Comparison of ENCODE assay signal across 8 cellular contexts in genomic region chr5:124902097-124902821, GRCh38.
DNase-seq lines count a peak whose midpoint lies in the region; ATAC-seq and TF ChIP-seq lines count a peak whose summit lies in the region.

No MANE protein-coding gene starts in this region.

- H3K36me3 ChIP-seq in right atrium auricular region (no peaks in the 10 kb centered on the region), uterus (no peaks in the 10 kb centered on the region)
- H3K36me3 ChIP-seq in naive thymus-derived CD4-positive, alpha-beta T cell (ENCODE audit: control insufficient read depth in 2 of 3, insufficient read depth in 3 of 3, low read length in 3 of 3), result no peaks in the 10 kb centered on the region

- CTCF ChIA-PET in naive thymus-derived CD4-positive, alpha-beta T cell (lab: Charles Lee), result no interaction called here

- peak overlapping the region; percentile 8 for H3K27ac Mint-ChIP-seq in activated naive CD8-positive, alpha-beta T cell
- peak overlapping the region in 1 of 9 donors; percentile 44 for H3K27ac Mint-ChIP-seq in naive thymus-derived CD4-positive, alpha-beta T cell

- H3K27me3 Mint-ChIP-seq in activated naive CD8-positive, alpha-beta T cell, result no peaks in the 10 kb centered on the region
- H3K27me3 Mint-ChIP-seq in naive thymus-derived CD4-positive, alpha-beta T cell, result peaks cover 0 to 7% (median 3%) of the 10 kb centered on the region in 5 donors

- H3K4me1 Mint-ChIP-seq in activated naive CD8-positive, alpha-beta T cell (ENCODE audit: low read depth), result peaks cover 5% of the 10 kb centered on the region
- peaks cover 0 to 13% (median 0%) of the 10 kb centered on the region in 7 donors for H3K4me1 Mint-ChIP-seq in naive thymus-derived CD4-positive, alpha-beta T cell

- intact Hi-C loops in right cardiac atrium (cut with DNase I) (loop anchor here in 2 of 4 donors (10.0 kb wide), 2 partner anchors 157 to 247 kb away; partner anchors contain the start of gene ZNF608 (in 1 of the 2)), uterus (cut with DNase I; ENCODE audit: low total_unique reads) (no loop called here)
- intact Hi-C loops in naive thymus-derived CD4-positive, alpha-beta T cell (cut with micrococcal nuclease), result loop anchor here in 1 of 2 donors (2.0 kb wide), 1 partner anchor 33 kb away; no protein-coding TSS in a partner anchor

- H3K27ac ChIP-seq in right cardiac atrium (ENCODE audit: low read length) (no peak overlapping the region), right atrium auricular region (peak overlapping the region in 1 of 2 donors; percentile 31), uterus (no peak overlapping the region)
- H3K27ac ChIP-seq in naive thymus-derived CD4-positive, alpha-beta T cell (ENCODE audit: low read depth, low read length), result no peak overlapping the region

- H3K4me3 Mint-ChIP-seq in activated naive CD8-positive, alpha-beta T cell, result no peak overlapping the region
- peak overlapping the region in 1 of 10 donors; percentile 31 for H3K4me3 Mint-ChIP-seq in naive thymus-derived CD4-positive, alpha-beta T cell

- H3K27me3 ChIP-seq in right cardiac atrium (ENCODE audit: control insufficient read depth, insufficient read depth), result no peaks in the 10 kb centered on the region
- H3K27me3 ChIP-seq in right atrium auricular region, result no peaks in the 10 kb centered on the region
- H3K27me3 ChIP-seq in naive thymus-derived CD4-positive, alpha-beta T cell (ENCODE audit: control insufficient read depth in 2 of 2, insufficient read depth in 2 of 2, low read length in 2 of 2), result no peaks in the 10 kb centered on the region
- H3K27me3 ChIP-seq in uterus, result no peaks in the 10 kb centered on the region

- WGBS in right cardiac atrium, result 39% methylated on average over 5 of the region's 5 CpGs

- peaks cover 4% of the 10 kb centered on the region for H3K4me1 ChIP-seq in right cardiac atrium (ENCODE audit: control insufficient read depth, insufficient read depth, low read length)
- H3K4me1 ChIP-seq in right atrium auricular region, result peaks cover 0 to 34% of the 10 kb centered on the region in 2 donors
- no peaks in the 10 kb centered on the region for H3K4me1 ChIP-seq in naive thymus-derived CD4-positive, alpha-beta T cell (ENCODE audit: control insufficient read depth in 2 of 2, insufficient read depth in 2 of 2, low read length in 2 of 2)
- peaks cover 6 to 7% of the 10 kb centered on the region in 2 donors for H3K4me1 ChIP-seq in uterus

- DNase-seq in right cardiac atrium, result peak in 2 of 3 donors; percentile 17 to 35
- no peak for DNase-seq in right atrium auricular region (ENCODE audit: low spot score)
- peak; percentile 77 for DNase-seq in NB4 (ENCODE audit: low read depth)
- DNase-seq in naive thymus-derived CD4-positive, alpha-beta T cell, result peak in 1 of 9 donors; percentile 24
- DNase-seq in uterus, result no peak
- no peak for DNase-seq in islet precursor cell

- H3K9me3 ChIP-seq in right cardiac atrium (ENCODE audit: control insufficient read depth, low read length), result no peaks in the 10 kb centered on the region
- no peaks in the 10 kb centered on the region for H3K9me3 ChIP-seq in right atrium auricular region
- H3K9me3 ChIP-seq in naive thymus-derived CD4-positive, alpha-beta T cell (ENCODE audit: control insufficient read depth in 2 of 3, low read length in 3 of 3), result no peaks in the 10 kb centered on the region
- no peaks in the 10 kb centered on the region for H3K9me3 ChIP-seq in uterus

- H3K9me3 Mint-ChIP-seq in activated naive CD8-positive, alpha-beta T cell (ENCODE audit: low read depth), result no peaks in the 10 kb centered on the region
- H3K9me3 Mint-ChIP-seq in naive thymus-derived CD4-positive, alpha-beta T cell, result peaks cover 0 to 6% (median 0%) of the 10 kb centered on the region in 11 donors

- no peak for TF ChIP-seq CTCF in right atrium auricular region (IDR thresholded peaks at IDR 0.05)
- TF ChIP-seq CTCF in NB4 (IDR thresholded peaks at IDR 0.05; ENCODE audit: low read depth, low read length), result no peak
- no peak for TF ChIP-seq CTCF in uterus (IDR thresholded peaks at IDR 0.05)

- TF ChIP-seq POLR2A in NB4 (IDR thresholded peaks at IDR 0.05; ENCODE audit: extremely low read depth, insufficient read length) (no peak), uterus (IDR thresholded peaks at IDR 0.05) (no peak)

- peak; percentile 12 to 88 for ATAC-seq in right cardiac atrium
- peak; percentile 99 for ATAC-seq in HG02623 (IDR thresholded peaks at IDR 0.05; ENCODE audit: unreplicated experiment)
- peak; percentile 95 for ATAC-seq in naive thymus-derived CD4-positive, alpha-beta T cell

- H3K4me3 ChIP-seq in right cardiac atrium (ENCODE audit: low read length), result no peak overlapping the region
- H3K4me3 ChIP-seq in right atrium auricular region, result no peak overlapping the region
- no peak overlapping the region for H3K4me3 ChIP-seq in NB4 (ENCODE audit: low read depth, low read length)
- H3K4me3 ChIP-seq in naive thymus-derived CD4-positive, alpha-beta T cell (ENCODE audit: low read length), result no peak overlapping the region
- no peak overlapping the region for H3K4me3 ChIP-seq in uterus

- H3K36me3 Mint-ChIP-seq in activated naive CD8-positive, alpha-beta T cell, result no peaks in the 10 kb centered on the region
- H3K36me3 Mint-ChIP-seq in naive thymus-derived CD4-positive, alpha-beta T cell, result peaks cover 0 to 6% (median 0%) of the 10 kb centered on the region in 5 donors

- POLR2A ChIA-PET in naive thymus-derived CD4-positive, alpha-beta T cell (lab: Charles Lee), result no interaction called here

Comparison
In these comparisons a context has a peak if more than half of its experiments do, and no peak if none do; other contexts are left out.
1. DNase-seq: peak in right cardiac atrium (2 of 3) and NB4 (single experiment); none in right atrium auricular region (single experiment), uterus (0 of 2) and islet precursor cell (single experiment).
2. Peak in every context shown above with its lines, with median percentiles within 50 percentile points of each other: ATAC-seq.